ENCODE assay signal across 28 cellular contexts in genomic region chr6:88059221-88059620, GRCh38. TPM values are rescaled to one million over a fixed set of nuclear protein-coding genes. Genes with fewer than 3 reads are reported as not detected.
"Had no signal": no experiment of that assay in that cellular context is flagged by ENCODE, and none has a peak within 500 bp of the region (broad histone marks: within the 10 kb centered on the region; RNA-seq: fewer than 3 reads in every experiment).

No MANE protein-coding gene starts in this region.

- H2AFZ ChIP-seq: PC-9 had no signal

- FAIRE-seq: HepG2 had no signal

- DNase-seq: IMR-90; Karpas-422; KG1; MM.1S; NCI-H1092 treated with DMSO at 0.1 percent for 48 hours; NCI-H1436; NCI-H187; NCI-H2029; NCI-H2081 treated with DMSO at 0.1 percent for 48 hours; NCI-H2171; NCI-H226; NCI-H446; NCI-H510A; NCI-H524 treated with DMSO at 0.1 percent for 48 hours; NCI-H69; NCI-H774; NK-92 treated with Interleukin-12 subunit alpha and Interleukin-12 subunit beta, amount 100 ng/mL, for 24 hours; PC-9; Peyer's patch; SHP77 treated with DMSO at 0.1 percent for 48 hours; SW 1271 had no signal

- ATAC-seq: HepG2, Right ventricle myocardium inferior had no signal

- H3K9me3 ChIP-seq: Peyer's patch, SJSA1 had no signal

- H3K4me1 ChIP-seq: Peyer's patch, SJSA1 had no signal

- H3K27ac ChIP-seq: PC-9, Peyer's patch, SJSA1, SK-N-MC had no signal

- H3K36me3 ChIP-seq: Peyer's patch, SJSA1 had no signal

- H3K27me3 ChIP-seq: Peyer's patch had no signal

- H3K4me3 ChIP-seq: PC-9, Peyer's patch, SJSA1, SK-N-MC had no signal

- H3K4me2 ChIP-seq: PC-9 had no signal

RNA-seq across cellular contexts. Expression of gene SPACA1, which starts 11.6 kb away (rescaled TPM):
- total RNA-seq: HepG2, HT1080, IMR-90, OCI-LY7, PC-9, Peyer's patch, Right ventricle myocardium inferior, RPMI7951, SJSA1 had no signal
